8 cellular contexts compared by ENCODE assay signal in the genomic region with DNA sequence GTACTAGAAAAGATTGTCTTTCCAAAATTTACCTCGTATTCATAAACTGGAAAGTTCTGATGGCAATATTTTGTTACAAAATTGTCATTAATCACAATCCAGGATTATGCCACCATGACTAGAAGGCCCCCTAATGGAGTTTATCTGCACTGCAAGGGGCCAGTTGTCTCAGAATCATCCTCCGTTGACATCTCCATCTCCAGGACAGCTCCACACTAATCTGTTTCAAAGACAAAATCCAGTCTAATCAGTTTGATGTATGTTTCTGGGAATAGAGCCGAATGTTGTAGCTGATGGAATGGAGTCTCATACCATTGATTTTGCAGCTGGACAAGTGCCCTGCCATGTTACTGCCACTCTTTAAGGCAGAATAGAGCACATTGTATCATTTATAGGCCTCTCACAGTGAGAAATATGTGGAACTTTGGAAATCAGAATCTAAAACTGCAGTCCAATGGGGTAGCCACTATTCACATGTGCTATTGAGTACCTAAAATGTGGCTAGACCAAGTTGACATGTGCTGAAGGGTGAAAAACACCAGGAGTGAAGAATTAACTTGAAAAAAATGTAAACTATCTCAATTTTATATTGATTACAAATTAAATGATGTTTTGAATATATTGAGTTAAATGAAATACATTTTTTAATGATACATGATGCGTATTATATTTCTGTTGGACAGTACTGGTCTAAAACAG. TPM values are rescaled to one million over a fixed set of nuclear protein-coding genes. Genes with fewer than 3 reads are reported as not detected.
A peak's percentile ranks its signal among the peaks of the same experiment; 100 is the strongest.
DNase-seq lines count a peak whose midpoint lies in the region; ATAC-seq and TF ChIP-seq lines count a peak whose summit lies in the region.

No MANE protein-coding gene starts in this region.

- no peak for ATAC-seq in left ventricle myocardium superior
- peak; percentile 35; the same call in 1 of the 3 replicates for ATAC-seq in SK-N-SH treated with all-trans-retinoic acid at 6 μM for 48 hours
- no peak for ATAC-seq in GM21529 (IDR thresholded peaks at IDR 0.05; ENCODE audit: unreplicated experiment)
- no peak for ATAC-seq in GM21717 (IDR thresholded peaks at IDR 0.05; ENCODE audit: unreplicated experiment)

- H3K9me3 ChIP-seq in right atrium auricular region (no peaks in the 10 kb centered on the region), tibial nerve (no peaks in the 10 kb centered on the region)

- no peak overlapping the region for H3K4me3 ChIP-seq in right atrium auricular region
- H3K4me3 ChIP-seq in foreskin fibroblast (ENCODE audit: low read depth in 1 of 2, low read length in 2 of 2), result no peak overlapping the region
- H3K4me3 ChIP-seq in tibial nerve, result no peak overlapping the region

- H3K27ac ChIP-seq in right atrium auricular region (peak overlapping the region; percentile 44 to 67), tibial nerve (peak overlapping the region in 2 of 4 donors; percentile 70 to 77)

- DNase-seq in right atrium auricular region (ENCODE audit: low spot score), result no peak
- no peak for DNase-seq in left ventricle myocardium superior
- DNase-seq in foreskin fibroblast, result peak in 1 of 2 donors; percentile 59
- DNase-seq in tibial nerve (ENCODE audit: low spot score in 2 of 2), result no peak
- no peak for DNase-seq in NCI-H748 treated with DMSO at 0.1 percent for 48 hours (lab: John Stamatoyannopoulos, UW)

- intact Hi-C loops in left ventricle myocardium superior (cut with micrococcal nuclease), result no loop called here

- no peaks in the 10 kb centered on the region for H3K27me3 ChIP-seq in right atrium auricular region
- no peaks in the 10 kb centered on the region for H3K27me3 ChIP-seq in tibial nerve

- H3K4me1 ChIP-seq in right atrium auricular region (peaks cover 0 to 16% of the 10 kb centered on the region in 2 donors), tibial nerve (peaks cover 0 to 54% (median 24%) of the 10 kb centered on the region in 4 donors)

- TF ChIP-seq CTCF in right atrium auricular region (IDR thresholded peaks at IDR 0.05), result peak in 1 of 2 donors; percentile 61
- TF ChIP-seq CTCF in foreskin fibroblast (IDR thresholded peaks at IDR 0.05; ENCODE audit: low read depth, low read length), result peak; percentile 36
- peak in 4 of 5 experiments; percentile 37 to 49 (median 47) for TF ChIP-seq CTCF in tibial nerve (IDR thresholded peaks at IDR 0.05)

- 72 to 81% methylated on average over 4 of the region's 4 CpGs for WGBS in tibial nerve, 2 donors

- TF ChIP-seq POLR2A in tibial nerve (IDR thresholded peaks at IDR 0.05), result no peak

- H3K36me3 ChIP-seq in right atrium auricular region, result peaks cover 35% of the 10 kb centered on the region
- H3K36me3 ChIP-seq in tibial nerve, result peaks cover 0 to 21% (median 0%) of the 10 kb centered on the region in 3 donors

- no peak for TF ChIP-seq EP300 in tibial nerve (IDR thresholded peaks at IDR 0.05)

TF ChIP-seq in SK-N-SH treated with all-trans-retinoic acid at 6 μM for 48 hours, 23 proteins besides CTCF, POLR2A, EP300 and RAD21:
- TF ChIP-seq, protein P1, sequence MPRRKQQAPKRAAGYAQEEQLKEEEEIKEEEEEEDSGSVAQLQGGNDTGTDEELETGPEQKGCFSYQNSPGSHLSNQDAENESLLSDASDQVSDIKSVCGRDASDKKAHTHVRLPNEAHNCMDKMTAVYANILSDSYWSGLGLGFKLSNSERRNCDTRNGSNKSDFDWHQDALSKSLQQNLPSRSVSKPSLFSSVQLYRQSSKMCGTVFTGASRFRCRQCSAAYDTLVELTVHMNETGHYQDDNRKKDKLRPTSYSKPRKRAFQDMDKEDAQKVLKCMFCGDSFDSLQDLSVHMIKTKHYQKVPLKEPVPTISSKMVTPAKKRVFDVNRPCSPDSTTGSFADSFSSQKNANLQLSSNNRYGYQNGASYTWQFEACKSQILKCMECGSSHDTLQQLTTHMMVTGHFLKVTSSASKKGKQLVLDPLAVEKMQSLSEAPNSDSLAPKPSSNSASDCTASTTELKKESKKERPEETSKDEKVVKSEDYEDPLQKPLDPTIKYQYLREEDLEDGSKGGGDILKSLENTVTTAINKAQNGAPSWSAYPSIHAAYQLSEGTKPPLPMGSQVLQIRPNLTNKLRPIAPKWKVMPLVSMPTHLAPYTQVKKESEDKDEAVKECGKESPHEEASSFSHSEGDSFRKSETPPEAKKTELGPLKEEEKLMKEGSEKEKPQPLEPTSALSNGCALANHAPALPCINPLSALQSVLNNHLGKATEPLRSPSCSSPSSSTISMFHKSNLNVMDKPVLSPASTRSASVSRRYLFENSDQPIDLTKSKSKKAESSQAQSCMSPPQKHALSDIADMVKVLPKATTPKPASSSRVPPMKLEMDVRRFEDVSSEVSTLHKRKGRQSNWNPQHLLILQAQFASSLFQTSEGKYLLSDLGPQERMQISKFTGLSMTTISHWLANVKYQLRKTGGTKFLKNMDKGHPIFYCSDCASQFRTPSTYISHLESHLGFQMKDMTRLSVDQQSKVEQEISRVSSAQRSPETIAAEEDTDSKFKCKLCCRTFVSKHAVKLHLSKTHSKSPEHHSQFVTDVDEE (CRISPR knock-in tag; IDR thresholded peaks at IDR 0.05), result no peak
- TF ChIP-seq BACH2 (CRISPR knock-in tag; IDR thresholded peaks at IDR 0.05; ENCODE audit: borderline replicate concordance) (no peak), CSDC2 (CRISPR knock-in tag; IDR thresholded peaks at IDR 0.05) (no peak), ARNTL (CRISPR knock-in tag; IDR thresholded peaks at IDR 0.05; ENCODE audit: borderline replicate concordance, low read depth) (no peak), TCF4 (CRISPR knock-in tag; IDR thresholded peaks at IDR 0.05; ENCODE audit: borderline replicate concordance) (no peak), PPARA (CRISPR knock-in tag; IDR thresholded peaks at IDR 0.05; ENCODE audit: borderline replicate concordance) (no peak), ZC3H10 (CRISPR knock-in tag; IDR thresholded peaks at IDR 0.05) (no peak), ISL1 (CRISPR knock-in tag; IDR thresholded peaks at IDR 0.05) (no peak), ZFP3 (CRISPR knock-in tag; IDR thresholded peaks at IDR 0.05) (no peak), ESRRG (CRISPR knock-in tag; IDR thresholded peaks at IDR 0.05) (no peak)

RNA-seq across cellular contexts. Expression of a gene that starts 38.3 kb away (rescaled TPM):
- 100 to 1,000 TPM; 101 to 188 TPM for total RNA-seq in right atrium auricular region
- 563 TPM for total RNA-seq in left ventricle myocardium superior
- 100 to 1,000 TPM; 133 to 211 (median 177) TPM for total RNA-seq in tibial nerve
